In genomic region chr17:76834889-76835288, GRCh38 we compare ENCODE assay signal across 19 cellular contexts. TPM values are rescaled to one million over a fixed set of nuclear protein-coding genes. Genes with fewer than 3 reads are reported as not detected.
DNase-seq lines count a peak whose midpoint lies in the region; TF ChIP-seq lines count a peak whose summit lies in the region.
"Had no signal": no experiment of that assay in that cellular context is flagged by ENCODE, and none has a peak within 500 bp of the region (broad histone marks: within the 10 kb centered on the region; RNA-seq: fewer than 3 reads in every experiment).

No MANE protein-coding gene starts in this region.

- peak; percentile 14 for DNase-seq in NCI-H146 (lab: John Stamatoyannopoulos, UW)
- DNase-seq in NCI-H146 treated with DMSO at 0.1 percent for 48 hours (lab: John Stamatoyannopoulos, UW; ENCODE audit: unreplicated experiment): no peak
- DNase-seq in NCI-H774 (lab: John Stamatoyannopoulos, UW): peak; percentile 34
- no peak for DNase-seq in neural progenitor cell (ENCODE audit: low spot score)
- DNase-seq in DMS 273 treated with DMSO at 0.1 percent for 48 hours (lab: John Stamatoyannopoulos, UW): no peak
- DNase-seq in globus pallidus (ENCODE audit: low spot score): no peak
- no peak for DNase-seq in adrenal gland
- DNase-seq: CD4-positive, CD25-positive, alpha-beta regulatory T cell; DMS79 treated with DMSO at 0.1 percent for 48 hours; Karpas-422; MV-4-11; NCI-H187; NCI-H2171 treated with DMSO at 0.1 percent for 48 hours; NCI-H446 treated with DMSO at 0.1 percent for 48 hours; NCI-H526 treated with DMSO at 0.1 percent for 48 hours; NK-92 treated with Interleukin-12 subunit alpha and Interleukin-12 subunit beta, amount 100 ng/mL, for 24 hours had no signal

- H3F3A ChIP-seq in neural progenitor cell (ENCODE audit: low read depth): peaks cover 8% of the 10 kb centered on the region

- no peaks in the 10 kb centered on the region for H3K79me2 ChIP-seq in neural progenitor cell (ENCODE audit: low read depth)

- H2AFZ ChIP-seq in neural progenitor cell (replicated peaks): peak overlapping the region; percentile 20

- no peak overlapping the region for H3K4me3 Mint-ChIP-seq in neural progenitor cell
- H3K4me3 Mint-ChIP-seq: B cell; CD4-positive, CD25-positive, alpha-beta regulatory T cell had no signal

- peaks cover 14% of the 10 kb centered on the region for H3K27me3 Mint-ChIP-seq in neural progenitor cell (ENCODE audit: insufficient read depth, low read depth)

- no peaks in the 10 kb centered on the region for H4K20me1 ChIP-seq in BLaER1
- no peaks in the 10 kb centered on the region for H4K20me1 ChIP-seq in neural progenitor cell (ENCODE audit: low read depth)

- H3K4me2 ChIP-seq in BLaER1 (no peak overlapping the region), neural progenitor cell (no peak overlapping the region)

- H3K27ac Mint-ChIP-seq in neural progenitor cell: peak overlapping the region; percentile 66
- H3K27ac Mint-ChIP-seq: B cell; CD4-positive, CD25-positive, alpha-beta regulatory T cell; IgD-negative memory B cell had no signal

- H3K36me3 ChIP-seq in BLaER1 (no peaks in the 10 kb centered on the region), neural progenitor cell (no peaks in the 10 kb centered on the region), adrenal gland (replicated peaks in 1 of 2) (no peaks in the 10 kb centered on the region)

- intact Hi-C loops in adrenal gland (cut with DNase I): no loop called here

- no peaks in the 10 kb centered on the region for H3K36me3 Mint-ChIP-seq in neural progenitor cell
- H3K36me3 Mint-ChIP-seq: CD4-positive, CD25-positive, alpha-beta regulatory T cell; IgD-negative memory B cell had no signal

- no peaks in the 10 kb centered on the region for H3K9me3 Mint-ChIP-seq in neural progenitor cell
- H3K9me3 Mint-ChIP-seq: IgD-negative memory B cell had no signal

- H3K4me1 Mint-ChIP-seq in neural progenitor cell: peaks cover 18% of the 10 kb centered on the region

- TF ChIP-seq CTCF in neural progenitor cell (IDR thresholded peaks at IDR 0.05): no peak
- TF ChIP-seq CTCF in adrenal gland (IDR thresholded peaks at IDR 0.05): no peak

- H3K27me3 ChIP-seq in BLaER1 (no peaks in the 10 kb centered on the region), neural progenitor cell (no peaks in the 10 kb centered on the region), adrenal gland (no peaks in the 10 kb centered on the region)

- WGBS in adrenal gland, 4 donors: 56 to 66% (median 60%) methylated on average over 7 to 8 of the region's 8 CpGs

- H3K4me3 ChIP-seq in BLaER1 (no peak overlapping the region), neural progenitor cell (no peak overlapping the region), adrenal gland (no peak overlapping the region)

- H3K4me1 ChIP-seq in BLaER1 (peaks cover 33% of the 10 kb centered on the region), neural progenitor cell (peaks cover 11% of the 10 kb centered on the region), adrenal gland (replicated peaks in 1 of 2) (peaks cover 0 to 6% of the 10 kb centered on the region in 2 donors)

- H3K9ac ChIP-seq in BLaER1 (no peak overlapping the region), neural progenitor cell (no peak overlapping the region)

- H3K9me3 ChIP-seq in BLaER1: no peaks in the 10 kb centered on the region
- H3K9me3 ChIP-seq in neural progenitor cell (ENCODE audit: low read depth): no peaks in the 10 kb centered on the region
- no peaks in the 10 kb centered on the region for H3K9me3 ChIP-seq in adrenal gland (replicated peaks in 1 of 3)

- H3K27ac ChIP-seq in BLaER1: peak overlapping the region; percentile 35; the same call in 1 of the 2 replicates
- no peak overlapping the region for H3K27ac ChIP-seq in neural progenitor cell
- H3K27ac ChIP-seq in adrenal gland: no peak overlapping the region

- TF ChIP-seq POLR2A in adrenal gland (IDR thresholded peaks at IDR 0.05): no peak

RNA-seq across cellular contexts. Expression of gene MGAT5B, which starts 33.3 kb away (rescaled TPM):
- 1.8 and 6.0 TPM in 2 replicates for total RNA-seq in neural progenitor cell (ENCODE audit: low replicate concordance)
- total RNA-seq in adrenal gland: under 1 TPM in 7 of 8 donors, not detected in 1; 0.26 to 0.83 (median 0.42) TPM
- 1 to 10 TPM in 1 of 3 donors, under 1 TPM in 2; 0.24 to 1.0 (median 0.80) TPM for polyA plus RNA-seq in adrenal gland
- total RNA-seq: CD4-positive, CD25-positive, alpha-beta regulatory T cell had no signal
- polyA plus RNA-seq: CD4-positive, CD25-positive, alpha-beta regulatory T cell; IgD-negative memory B cell had no signal

Comparison
In these comparisons a context has a peak if more than half of its experiments do, and no peak if none do; other contexts are left out.
1. DNase-seq: peak in NCI-H146 (single experiment) and NCI-H774 (single experiment); none in NCI-H146 treated with DMSO at 0.1 percent for 48 hours (single experiment), neural progenitor cell (single experiment), DMS 273 treated with DMSO at 0.1 percent for 48 hours (single experiment), globus pallidus (single experiment) and adrenal gland (0 of 7).